Comparison of ENCODE assay signal across 25 cellular contexts in genomic region chr17:48630009-48630924, GRCh38. TPM values are rescaled to one million over a fixed set of nuclear protein-coding genes. Genes with fewer than 3 reads are reported as not detected.
DNase-seq lines count a peak whose midpoint lies in the region; ATAC-seq, FAIRE-seq and TF ChIP-seq lines count a peak whose summit lies in the region.
"Had no signal": no experiment of that assay in that cellular context is flagged by ENCODE, and none has a peak within 500 bp of the region (broad histone marks: within the 10 kb centered on the region; RNA-seq: fewer than 3 reads in every experiment).

No MANE protein-coding gene starts in this region.

- H3K56ac ChIP-seq in H1 (replicated peaks; ENCODE audit: insufficient read length, low read depth, low read length), result no peak overlapping the region

- H4K20me1 ChIP-seq in H1 (replicated peaks in 1 of 2; ENCODE audit: control insufficient read depth in 1 of 2, insufficient read depth in 2 of 2, low read length in 2 of 2), result peaks cover 37 to 41% of the 10 kb centered on the region in 2 experiments

- H3K36me3 ChIP-seq in H1 (ENCODE audit: control insufficient read depth in 2 of 4, insufficient read depth in 4 of 4, low read length in 3 of 4) (no peaks in the 10 kb centered on the region; a peak in 1 of 8 replicates), thyroid gland (no peaks in the 10 kb centered on the region)
- H3K36me3 ChIP-seq: BE2C, Peyer's patch, SJSA1 had no signal

- no peaks in the 10 kb centered on the region for H3K9me3 Mint-ChIP-seq in natural killer cell treated with Interleukin-12 subunit alpha and Interleukin-12 subunit beta and Interleukin-15 and Interleukin-18, amount 100 ng/mL, for 72 hours
- no peaks in the 10 kb centered on the region for H3K9me3 Mint-ChIP-seq in natural killer cell
- H3K9me3 Mint-ChIP-seq in nephron, result peaks cover 3% of the 10 kb centered on the region
- H3K9me3 Mint-ChIP-seq: CD4-positive, alpha-beta memory T cell had no signal

- H3K27me3 Mint-ChIP-seq in natural killer cell treated with Interleukin-12 subunit alpha and Interleukin-12 subunit beta and Interleukin-15 and Interleukin-18, amount 100 ng/mL, for 72 hours, result peaks cover 61 to 63% of the 10 kb centered on the region in 2 donors
- H3K27me3 Mint-ChIP-seq in natural killer cell (ENCODE audit: low read depth in 2 of 2) (peaks cover 82 to 91% of the 10 kb centered on the region in 2 donors), nephron (ENCODE audit: low read depth) (peaks cover 100% of the 10 kb centered on the region)

- peak overlapping the region; percentile 30; the same call in 1 of the 2 replicates for H2AK5ac ChIP-seq in H1 (ENCODE audit: low read depth, low read length)

- H2BK15ac ChIP-seq in H1 (ENCODE audit: low read length), result no peak overlapping the region

- TF ChIP-seq CTCF in natural killer cell (IDR thresholded peaks at IDR 0.05) (no peak), H1 (IDR thresholded peaks at IDR 0.05; ENCODE audit: control extremely low read depth in 1 of 3, insufficient read depth in 1 of 3, low read depth in 1 of 3, low read length in 3 of 3) (no peak), nephron (IDR thresholded peaks at IDR 0.05; ENCODE audit: unreplicated experiment in 3 of 3) (no peak), thyroid gland (IDR thresholded peaks at IDR 0.05) (no peak)

- no peaks in the 10 kb centered on the region for H3K79me2 ChIP-seq in H1 (ENCODE audit: control insufficient read depth in 1 of 2, insufficient read depth in 2 of 2, low read length in 2 of 2)

- no peak overlapping the region for H3K23ac ChIP-seq in H1 (ENCODE audit: insufficient read length)

- no peak overlapping the region for H3K9ac ChIP-seq in H1 (replicated peaks in 1 of 4; ENCODE audit: extremely low read depth in 1 of 4, low read depth in 3 of 4, low read length in 3 of 4)

- no peak for TF ChIP-seq RAD21 in H1 (IDR thresholded peaks at IDR 0.05 in 1 of 2, conservative IDR thresholded peaks at IDR 0.05 in 1 of 2; ENCODE audit: low read depth in 2 of 2, low read length in 2 of 2)

- peaks cover 2% of the 10 kb centered on the region; the same call in 1 of the 2 replicates for H3K23me2 ChIP-seq in H1 (ENCODE audit: low read depth, low read length)

- H3K14ac ChIP-seq in H1 (ENCODE audit: insufficient read length), result no peak overlapping the region

- DNase-seq in natural killer cell treated with Interleukin-12 subunit alpha and Interleukin-12 subunit beta and Interleukin-15 and Interleukin-18, amount 100 ng/mL, for 72 hours (ENCODE audit: low spot score), result peak; percentile 51
- DNase-seq in natural killer cell (no peak), H1 (ENCODE audit: low read depth in 1 of 2, low spot score in 2 of 2) (no peak), NCI-H1105 (lab: John Stamatoyannopoulos, UW) (no peak), thyroid gland (no peak), UCSD-AML1 (lab: John Stamatoyannopoulos, UW; ENCODE audit: unreplicated experiment) (no peak)
- DNase-seq: BE2C; Calu3; CD4-positive, alpha-beta memory T cell; GOT3; Kasumi-1; MM.1S; NCI-H1105 treated with DMSO at 0.1 percent for 48 hours; NCI-H1694; NCI-H510A; NCI-H748 treated with DMSO at 0.1 percent for 48 hours; NK-92 treated with Interleukin-12 subunit alpha and Interleukin-12 subunit beta, amount 100 ng/mL, for 24 hours had no signal

- H2AFZ ChIP-seq in H1 (ENCODE audit: low read length), result no peak overlapping the region

- H3K27me3 ChIP-seq in H1 (replicated peaks in 1 of 4; ENCODE audit: control insufficient read depth in 3 of 4, extremely low read depth in 1 of 4, insufficient read depth in 3 of 4, low read length in 3 of 4) (peaks cover 97 to 100% (median 100%) of the 10 kb centered on the region in 4 experiments), thyroid gland (peaks cover 80% of the 10 kb centered on the region)

- no peak overlapping the region for H2BK20ac ChIP-seq in H1 (ENCODE audit: low read length)

- H3K4me1 ChIP-seq in H1 (replicated peaks in 1 of 4; ENCODE audit: control insufficient read depth in 3 of 4, insufficient read depth in 4 of 4, low read length in 3 of 4), result peaks cover 0 to 15% (median 5%) of the 10 kb centered on the region in 4 experiments; a peak in 5 of 7 replicates
- H3K4me1 ChIP-seq in thyroid gland, result peaks cover 13 to 15% of the 10 kb centered on the region in 2 donors
- H3K4me1 ChIP-seq: BE2C had no signal

- CTCF ChIA-PET in H1 (lab: Charles Lee; ENCODE audit: partially characterized antibody), result interaction anchor here (0.5 to 4.6 kb wide), 5 partner anchors 10 to 381 kb away, joined by 3 to 30 read pairs (median 4); partner anchors contain the start of gene HOXB8

- TF ChIP-seq EP300 in H1 (IDR thresholded peaks at IDR 0.05; ENCODE audit: borderline replicate concordance in 1 of 2, low read depth in 2 of 2, low read length in 2 of 2), result no peak

- peak overlapping the region; percentile 51; the same call in 1 of the 2 replicates for H2BK12ac ChIP-seq in H1 (ENCODE audit: low read depth, low read length)

- no peak overlapping the region for H4K5ac ChIP-seq in H1 (ENCODE audit: insufficient read length, low read depth, low read length)

- no peak overlapping the region for H3K18ac ChIP-seq in H1 (ENCODE audit: extremely low read depth, low read length)

- H3K27ac ChIP-seq in H1 (ENCODE audit: low read depth, low read length) (no peak overlapping the region), thyroid gland (no peak overlapping the region)
- H3K27ac ChIP-seq: SJSA1 had no signal

- no peak overlapping the region for H3K4ac ChIP-seq in H1 (replicated peaks; ENCODE audit: insufficient read length, low read depth, low read length)

- H3K9me3 ChIP-seq in H1 (ENCODE audit: insufficient read depth in 2 of 2, low read depth in 1 of 2, low read length in 1 of 2) (no peaks in the 10 kb centered on the region), thyroid gland (no peaks in the 10 kb centered on the region)
- H3K9me3 ChIP-seq: BE2C, Peyer's patch, SJSA1 had no signal

- no peaks in the 10 kb centered on the region for H3K36me3 Mint-ChIP-seq in natural killer cell treated with Interleukin-12 subunit alpha and Interleukin-12 subunit beta and Interleukin-15 and Interleukin-18, amount 100 ng/mL, for 72 hours
- no peaks in the 10 kb centered on the region for H3K36me3 Mint-ChIP-seq in natural killer cell
- no peaks in the 10 kb centered on the region for H3K36me3 Mint-ChIP-seq in nephron (ENCODE audit: low read depth)

- TF ChIP-seq POLR2A in H1 (IDR thresholded peaks at IDR 0.05; ENCODE audit: control extremely low read depth in 1 of 2, low read depth in 2 of 2, low read length in 2 of 2), result no peak
- no peak for TF ChIP-seq POLR2A in thyroid gland (IDR thresholded peaks at IDR 0.05)

- H3K79me1 ChIP-seq in H1 (ENCODE audit: low read depth, low read length), result no peaks in the 10 kb centered on the region

- no peak overlapping the region for H3K27ac Mint-ChIP-seq in natural killer cell treated with Interleukin-12 subunit alpha and Interleukin-12 subunit beta and Interleukin-15 and Interleukin-18, amount 100 ng/mL, for 72 hours
- H3K27ac Mint-ChIP-seq in natural killer cell (no peak overlapping the region), nephron (no peak overlapping the region)
- H3K27ac Mint-ChIP-seq: CD4-positive, alpha-beta memory T cell had no signal

- intact Hi-C loops in natural killer cell (cut with micrococcal nuclease), result no loop called here
- intact Hi-C loops in thyroid gland (cut with DNase I), result no loop called here

- no peak for ATAC-seq in natural killer cell treated with Interleukin-12 subunit alpha and Interleukin-12 subunit beta and Interleukin-15 and Interleukin-18, amount 100 ng/mL, for 72 hours
- ATAC-seq in natural killer cell (no peak), HG03025 (IDR thresholded peaks at IDR 0.05; ENCODE audit: low FRiP score, unreplicated experiment) (no peak)

- POLR2A ChIA-PET in H1 (lab: Charles Lee; ENCODE audit: partially characterized antibody), result no interaction called here

- peaks cover 16 to 30% of the 10 kb centered on the region in 2 donors for H3K4me1 Mint-ChIP-seq in natural killer cell treated with Interleukin-12 subunit alpha and Interleukin-12 subunit beta and Interleukin-15 and Interleukin-18, amount 100 ng/mL, for 72 hours (ENCODE audit: low read depth in 2 of 2)
- H3K4me1 Mint-ChIP-seq in natural killer cell (peaks cover 18 to 24% of the 10 kb centered on the region in 2 donors), nephron (peaks cover 28% of the 10 kb centered on the region)

- H3K4me2 ChIP-seq in H1 (ENCODE audit: insufficient read depth in 1 of 2, low read depth in 2 of 2, low read length in 2 of 2), result no peak overlapping the region

- no peak overlapping the region for H2BK120ac ChIP-seq in H1 (replicated peaks; ENCODE audit: low read depth, low read length)

- no peak overlapping the region for H2BK5ac ChIP-seq in H1 (ENCODE audit: low read depth, low read length)

- H3K4me3 Mint-ChIP-seq in natural killer cell treated with Interleukin-12 subunit alpha and Interleukin-12 subunit beta and Interleukin-15 and Interleukin-18, amount 100 ng/mL, for 72 hours, result no peak overlapping the region
- H3K4me3 Mint-ChIP-seq in natural killer cell (no peak overlapping the region), nephron (peak overlapping the region in 2 of 3 experiments; percentile 33 to 68)
- H3K4me3 Mint-ChIP-seq: CD4-positive, alpha-beta memory T cell; IgD-negative memory B cell had no signal

- no peak for FAIRE-seq in H1 (lab: Jason Lieb, UNC)
- FAIRE-seq: A204.1, GM12891, GM19239 had no signal

- no peak overlapping the region for H4K8ac ChIP-seq in H1 (ENCODE audit: extremely low read depth, insufficient read depth, low read length)

- H3K4me3 ChIP-seq in H1 (ENCODE audit: extremely low read depth in 1 of 4, insufficient read depth in 2 of 4, low read depth in 3 of 4, low read length in 4 of 4) (no peak overlapping the region), thyroid gland (replicated peaks in 1 of 3) (no peak overlapping the region)
- H3K4me3 ChIP-seq: SJSA1 had no signal

- WGBS in H1 (ENCODE audit: extremely low coverage in 1 of 2, insufficient coverage in 1 of 2, insufficient read length in 1 of 2, insufficient replicate concordance in 2 of 2, low coverage in 1 of 2, low lambda C conversion rate in 2 of 2, missing lambda C conversion rate in 1 of 2), 2 experiments, result 49% methylated on average over 15 of the region's 15 CpGs; no CpG with 5 or more reads in 1 of the 2 experiments
- WGBS in thyroid gland, 2 donors, result 31 to 35% methylated on average over 15 of the region's 15 CpGs

- H4K91ac ChIP-seq in H1 (replicated peaks; ENCODE audit: insufficient read length, low read length), result no peak overlapping the region

RNA-seq across cellular contexts. Expression of gene HOXB9, which starts 4.1 kb away (rescaled TPM):
- 1 to 10 TPM in 1 of 2 donors, under 1 TPM in 1; 0.78 to 2.7 TPM for total RNA-seq in natural killer cell treated with Interleukin-12 subunit alpha and Interleukin-12 subunit beta and Interleukin-15 and Interleukin-18, amount 100 ng/mL, for 72 hours
- 1 to 10 TPM in 1 of 3 donors, under 1 TPM in 2; 0.12 to 1.0 (median 0.18) TPM for total RNA-seq in natural killer cell
- not detected in 2 replicates for total RNA-seq in H1 (2021; fragmentation: NEBNext Ultra II Directional; extraction: Animal tissue kit (Norgen Biotek cat#: 25700))
- polyA plus RNA-seq in H1 (2011; rRNA removed), result not detected in 2 replicates
- not detected for polyA plus RNA-seq in H1 (2011; cell fraction: cytosol; rRNA removed)
- polyA plus RNA-seq in H1 (2011; cell fraction: nucleus; rRNA removed), result not detected
- polyA plus RNA-seq in H1 (2012, experiment 1 of 2), result 0.15 to 0.17 TPM in 2 of 4 replicates, not detected in the others
- polyA plus RNA-seq in H1 (2012, experiment 2 of 2), result 0.17 TPM
- 0.02 TPM for polyA plus RNA-seq in H1 (2013, experiment 1 of 2)
- not detected for polyA plus RNA-seq in H1 (2013, experiment 2 of 2)
- polyA minus RNA-seq in H1 (2011; rRNA and poly(A)+ RNA removed), result not detected in 2 replicates
- not detected for polyA minus RNA-seq in H1 (2011; cell fraction: cytosol; rRNA and poly(A)+ RNA removed)
- not detected for polyA minus RNA-seq in H1 (2011; cell fraction: nucleus; rRNA and poly(A)+ RNA removed)
- total RNA-seq in thyroid gland, result not detected
- total RNA-seq: CD4-positive, alpha-beta memory T cell had no signal
- polyA plus RNA-seq: CD4-positive, alpha-beta memory T cell; IgD-negative memory B cell had no signal

RNA-seq across cellular contexts. Expression of gene HOXB8, which starts 15.2 kb away (rescaled TPM):
- not detected for total RNA-seq in natural killer cell treated with Interleukin-12 subunit alpha and Interleukin-12 subunit beta and Interleukin-15 and Interleukin-18, amount 100 ng/mL, for 72 hours
- total RNA-seq in natural killer cell (not detected), thyroid gland (1 to 10 TPM in 1 of 4 donors, not detected in 3; 1.4 TPM)
- total RNA-seq in H1 (2021; fragmentation: NEBNext Ultra II Directional; extraction: Animal tissue kit (Norgen Biotek cat#: 25700)), result not detected in 2 replicates
- polyA plus RNA-seq in H1 (2011; rRNA removed), result not detected in 2 replicates
- not detected for polyA plus RNA-seq in H1 (2011; cell fraction: cytosol; rRNA removed)
- not detected for polyA plus RNA-seq in H1 (2011; cell fraction: nucleus; rRNA removed)
- polyA plus RNA-seq in H1 (2012, experiment 1 of 2), result not detected in 4 replicates
- polyA plus RNA-seq in H1 (2012, experiment 2 of 2), result 0.09 TPM
- not detected for polyA plus RNA-seq in H1 (2013, experiment 1 of 2)
- polyA plus RNA-seq in H1 (2013, experiment 2 of 2), result not detected
- not detected in 2 replicates for polyA minus RNA-seq in H1 (2011; rRNA and poly(A)+ RNA removed)
- polyA minus RNA-seq in H1 (2011; cell fraction: cytosol; rRNA and poly(A)+ RNA removed), result not detected
- polyA minus RNA-seq in H1 (2011; cell fraction: nucleus; rRNA and poly(A)+ RNA removed), result not detected
- total RNA-seq: CD4-positive, alpha-beta memory T cell; SJSA1 had no signal
- polyA plus RNA-seq: CD4-positive, alpha-beta memory T cell; IgD-negative memory B cell had no signal

RNA-seq across cellular contexts. Expression of gene HOXB7, which starts 19.4 kb away (rescaled TPM):
- 1 to 10 TPM; 1.1 to 2.7 TPM for total RNA-seq in natural killer cell treated with Interleukin-12 subunit alpha and Interleukin-12 subunit beta and Interleukin-15 and Interleukin-18, amount 100 ng/mL, for 72 hours
- total RNA-seq in natural killer cell (1 to 10 TPM in 1 of 3 donors, under 1 TPM in 2; 0.45 to 1.4 (median 0.97) TPM), thyroid gland (1 to 10 TPM in 3 of 4 donors, not detected in 1; 1.0 to 2.8 (median 1.3) TPM)
- total RNA-seq in H1 (2021; fragmentation: NEBNext Ultra II Directional; extraction: Animal tissue kit (Norgen Biotek cat#: 25700)), result not detected in 2 replicates
- not detected in 2 replicates for polyA plus RNA-seq in H1 (2011; rRNA removed)
- not detected for polyA plus RNA-seq in H1 (2011; cell fraction: cytosol; rRNA removed)
- polyA plus RNA-seq in H1 (2011; cell fraction: nucleus; rRNA removed), result not detected
- not detected in 4 replicates for polyA plus RNA-seq in H1 (2012, experiment 1 of 2)
- polyA plus RNA-seq in H1 (2012, experiment 2 of 2), result not detected
- not detected for polyA plus RNA-seq in H1 (2013, experiment 1 of 2)
- polyA plus RNA-seq in H1 (2013, experiment 2 of 2), result not detected
- polyA minus RNA-seq in H1 (2011; rRNA and poly(A)+ RNA removed), result not detected in 2 replicates
- not detected for polyA minus RNA-seq in H1 (2011; cell fraction: cytosol; rRNA and poly(A)+ RNA removed)
- not detected for polyA minus RNA-seq in H1 (2011; cell fraction: nucleus; rRNA and poly(A)+ RNA removed)
- polyA plus RNA-seq: IgD-negative memory B cell had no signal

RNA-seq across cellular contexts. Expression of gene HOXB6, which starts 25.5 kb away (rescaled TPM):
- total RNA-seq in natural killer cell treated with Interleukin-12 subunit alpha and Interleukin-12 subunit beta and Interleukin-15 and Interleukin-18, amount 100 ng/mL, for 72 hours, result 1 to 10 TPM; 1.9 to 2.2 TPM
- not detected for total RNA-seq in natural killer cell
- total RNA-seq in H1 (2021; fragmentation: NEBNext Ultra II Directional; extraction: Animal tissue kit (Norgen Biotek cat#: 25700)), result not detected in 2 replicates
- not detected in 2 replicates for polyA plus RNA-seq in H1 (2011; rRNA removed)
- not detected for polyA plus RNA-seq in H1 (2011; cell fraction: cytosol; rRNA removed)
- not detected for polyA plus RNA-seq in H1 (2011; cell fraction: nucleus; rRNA removed)
- polyA plus RNA-seq in H1 (2012, experiment 1 of 2), result 0.09 to 0.17 TPM in 2 of 4 replicates, not detected in the others
- polyA plus RNA-seq in H1 (2012, experiment 2 of 2), result not detected
- not detected for polyA plus RNA-seq in H1 (2013, experiment 1 of 2)
- polyA plus RNA-seq in H1 (2013, experiment 2 of 2), result not detected
- polyA minus RNA-seq in H1 (2011; rRNA and poly(A)+ RNA removed), result not detected in 2 replicates
- polyA minus RNA-seq in H1 (2011; cell fraction: cytosol; rRNA and poly(A)+ RNA removed), result not detected
- polyA minus RNA-seq in H1 (2011; cell fraction: nucleus; rRNA and poly(A)+ RNA removed), result not detected
- total RNA-seq in thyroid gland, result 1 to 10 TPM in 2 of 4 donors, under 1 TPM in 2; 0.54 to 4.2 (median 1.3) TPM
- polyA plus RNA-seq: CD4-positive, alpha-beta memory T cell; IgD-negative memory B cell had no signal

RNA-seq across cellular contexts. Expression of gene HOXB5, which starts 36.7 kb away (rescaled TPM):
- total RNA-seq in natural killer cell treated with Interleukin-12 subunit alpha and Interleukin-12 subunit beta and Interleukin-15 and Interleukin-18, amount 100 ng/mL, for 72 hours, result under 1 TPM in 1 of 2 donors, not detected in 1; 0.70 TPM
- not detected for total RNA-seq in natural killer cell
- not detected in 2 replicates for total RNA-seq in H1 (2021; fragmentation: NEBNext Ultra II Directional; extraction: Animal tissue kit (Norgen Biotek cat#: 25700))
- polyA plus RNA-seq in H1 (2011; rRNA removed), result not detected in 2 replicates
- polyA plus RNA-seq in H1 (2011; cell fraction: cytosol; rRNA removed), result not detected
- not detected for polyA plus RNA-seq in H1 (2011; cell fraction: nucleus; rRNA removed)
- not detected in 4 replicates for polyA plus RNA-seq in H1 (2012, experiment 1 of 2)
- not detected for polyA plus RNA-seq in H1 (2012, experiment 2 of 2)
- polyA plus RNA-seq in H1 (2013, experiment 1 of 2), result not detected
- polyA plus RNA-seq in H1 (2013, experiment 2 of 2), result not detected
- 0.07 TPM in 1 of 2 replicates, not detected in the other for polyA minus RNA-seq in H1 (2011; rRNA and poly(A)+ RNA removed)
- not detected for polyA minus RNA-seq in H1 (2011; cell fraction: cytosol; rRNA and poly(A)+ RNA removed)
- polyA minus RNA-seq in H1 (2011; cell fraction: nucleus; rRNA and poly(A)+ RNA removed), result not detected
- total RNA-seq in thyroid gland, result 1 to 10 TPM in 1 of 4 donors, under 1 TPM in 2, not detected in 1; 0.11 to 1.6 (median 0.49) TPM
- total RNA-seq: CD4-positive, alpha-beta memory T cell had no signal
- polyA plus RNA-seq: CD4-positive, alpha-beta memory T cell; IgD-negative memory B cell had no signal

Comparison
In these comparisons a context has a peak if more than half of its experiments do, and no peak if none do; other contexts are left out.
1. H3K4me3 Mint-ChIP-seq: peak in nephron (2 of 3); none in natural killer cell treated with Interleukin-12 subunit alpha and Interleukin-12 subunit beta and Interleukin-15 and Interleukin-18, amount 100 ng/mL, for 72 hours (single experiment) and natural killer cell (single experiment).